ENCODE assay signal across 8 cellular contexts in the genomic region with DNA sequence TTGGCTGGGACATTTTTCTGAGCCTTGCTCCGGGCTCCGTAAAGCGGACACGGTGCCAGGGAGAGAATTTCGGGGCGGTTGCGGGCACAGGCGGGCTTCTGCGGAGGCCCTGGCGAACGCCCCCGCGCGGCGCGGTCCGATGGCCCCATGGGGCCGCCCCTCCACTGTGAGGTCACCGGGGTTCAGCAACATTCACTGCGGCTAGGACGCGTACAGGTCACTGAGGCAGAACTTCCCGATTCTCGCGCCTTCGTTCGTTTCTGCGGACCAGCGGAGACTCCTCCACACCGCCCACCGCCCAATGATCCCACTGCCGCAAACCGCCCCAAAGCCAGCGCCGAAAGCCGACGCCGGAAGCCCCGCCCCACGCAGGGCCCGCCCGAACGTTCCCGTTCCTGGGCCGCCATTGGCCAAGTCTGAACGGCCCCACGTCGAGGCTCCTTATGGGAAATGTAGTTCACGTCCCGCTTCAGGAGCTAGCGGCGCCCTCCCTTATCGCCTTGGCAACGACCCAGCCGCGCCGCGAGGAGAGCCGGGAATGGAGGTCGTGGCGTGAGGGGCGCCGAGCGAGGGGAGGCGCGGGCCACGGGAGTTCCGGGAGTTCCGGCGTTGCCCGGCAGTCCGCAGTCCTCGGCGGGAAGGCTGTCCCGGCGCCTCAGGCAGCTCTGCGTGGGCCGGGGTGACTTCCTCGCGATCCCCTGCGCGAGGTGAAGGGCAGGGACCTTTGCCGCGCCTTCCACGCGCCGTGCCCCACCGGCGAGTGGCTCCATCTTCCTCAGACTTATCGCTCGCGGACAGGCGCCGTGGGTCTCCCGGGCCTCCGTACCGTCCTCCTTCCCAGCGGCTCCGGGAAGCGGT. TPM values are rescaled to one million over a fixed set of nuclear protein-coding genes. Genes with fewer than 3 reads are reported as not detected.
DNase-seq lines count a peak whose midpoint lies in the region; ATAC-seq and TF ChIP-seq lines count a peak whose summit lies in the region.

A gene (plus strand): TSS at position 498 of the 858 bp plus-strand sequence. CDS start 499 bp downstream, outside the sequence.

- DNase-seq in D341Med (ENCODE audit: low spot score) (peak; percentile 94), NT2/D1 (ENCODE audit: low read depth, low spot score) (peak; percentile 81), endodermal cell (peak; percentile 98), mesenteric fat pad (ENCODE audit: low spot score) (peak; percentile 98)
- peak; percentile 86 for DNase-seq in activated CD8-positive, alpha-beta memory T cell treated with anti-CD3 and anti-CD28 coated beads, Interleukin-2, amount 50 U/mL, for 24 hours (ENCODE audit: extremely low read depth)
- peak; percentile 82 for DNase-seq in stimulated activated CD8-positive, alpha-beta memory T cell treated with anti-CD3 and anti-CD28 coated beads, Interleukin-15, amount 100 ng/mL, for 1 hour (ENCODE audit: low read depth)

- peaks cover 7% of the 10 kb centered on the region for H3K9me3 Mint-ChIP-seq in endodermal cell

- peaks cover 12% of the 10 kb centered on the region for H3K36me3 Mint-ChIP-seq in endodermal cell (ENCODE audit: low read depth)

- ATAC-seq in GM21423 (IDR thresholded peaks at IDR 0.05; ENCODE audit: unreplicated experiment): peak; percentile 92

- H3K27me3 ChIP-seq in HUES48 (ENCODE audit: control insufficient read depth, insufficient read depth, low read length): peaks cover 7% of the 10 kb centered on the region; the same call in 1 of the 2 replicates
- H3K27me3 ChIP-seq in NT2/D1 (ENCODE audit: insufficient read depth, insufficient read length): no peaks in the 10 kb centered on the region
- H3K27me3 ChIP-seq in endodermal cell (ENCODE audit: control insufficient read depth, insufficient read depth, low read length, poor library complexity, severe bottlenecking): no peaks in the 10 kb centered on the region

- WGBS in endodermal cell (ENCODE audit: insufficient coverage in 1 of 2, insufficient read length in 1 of 2), 2 experiments: 0 to 2% methylated on average over 19 to 100 of the region's 100 CpGs

- H3K27ac Mint-ChIP-seq in endodermal cell: peak within 1 kb of the TSS; percentile 93

- no peaks in the 10 kb centered on the region for H3K4me1 ChIP-seq in HUES48 (ENCODE audit: control insufficient read depth, insufficient read depth, low read length)
- H3K4me1 ChIP-seq in NT2/D1 (ENCODE audit: insufficient read depth, insufficient read length): peaks cover 2% of the 10 kb centered on the region
- H3K4me1 ChIP-seq in endodermal cell (ENCODE audit: control insufficient read depth, insufficient read depth, low read length): no peaks in the 10 kb centered on the region

- H3K9me3 ChIP-seq in HUES48 (ENCODE audit: control insufficient read depth, insufficient read depth, low read length): no peaks in the 10 kb centered on the region
- no peaks in the 10 kb centered on the region for H3K9me3 ChIP-seq in NT2/D1 (ENCODE audit: insufficient read depth, low read length)
- no peaks in the 10 kb centered on the region for H3K9me3 ChIP-seq in endodermal cell (ENCODE audit: control insufficient read depth, low read length)

- peak within 1 kb of the TSS; percentile 93 for H3K4me3 ChIP-seq in HUES48 (ENCODE audit: low read depth, low read length)
- peak within 1 kb of the TSS; percentile 96 for H3K4me3 ChIP-seq in NT2/D1 (ENCODE audit: insufficient read length, low read depth)
- peak within 1 kb of the TSS; percentile 95 for H3K4me3 ChIP-seq in endodermal cell (ENCODE audit: low read length)

- TF ChIP-seq CTCF in endodermal cell (conservative IDR thresholded peaks at IDR 0.05): no peak

- peak within 1 kb of the TSS; percentile 81 for H3K9ac ChIP-seq in HUES48 (ENCODE audit: low read depth, low read length)
- H3K9ac ChIP-seq in NT2/D1 (ENCODE audit: insufficient read length, low read depth): peak within 1 kb of the TSS; percentile 92
- peak within 1 kb of the TSS; percentile 86 for H3K9ac ChIP-seq in endodermal cell (ENCODE audit: extremely low read depth, low read length, poor library complexity, severe bottlenecking)

- H3K36me3 ChIP-seq in HUES48 (ENCODE audit: control insufficient read depth, insufficient read depth, low read length) (no peaks in the 10 kb centered on the region), NT2/D1 (ENCODE audit: insufficient read depth, insufficient read length, low read length) (peaks cover 4% of the 10 kb centered on the region), endodermal cell (ENCODE audit: control insufficient read depth, insufficient read depth, low read length) (no peaks in the 10 kb centered on the region)

- H3K4me1 Mint-ChIP-seq in endodermal cell: peaks cover 17% of the 10 kb centered on the region

- peak within 1 kb of the TSS; percentile 77 for H3K4me3 Mint-ChIP-seq in endodermal cell

- peaks cover 8% of the 10 kb centered on the region for H3K27me3 Mint-ChIP-seq in endodermal cell (ENCODE audit: insufficient read depth)

- peak within 1 kb of the TSS; percentile 88 for H3K27ac ChIP-seq in HUES48 (ENCODE audit: low read depth, low read length)
- peak within 1 kb of the TSS; percentile 44 for H3K27ac ChIP-seq in endodermal cell (ENCODE audit: low read depth, low read length)

RNA-seq across cellular contexts. Expression of the gene that starts here (rescaled TPM):
- total RNA-seq in endodermal cell: 10 to 100 TPM; 10.3 to 14.8 TPM
- polyA plus RNA-seq in endodermal cell (2013, experiment 1 of 2): 9.5 TPM
- polyA plus RNA-seq in endodermal cell (2013, experiment 2 of 2): 10.8 TPM
- 15.4 TPM for total RNA-seq in mesenteric fat pad

Comparison
In these comparisons a context has a peak if more than half of its experiments do, and no peak if none do; other contexts are left out.
1. Peak in every context shown above with its lines: DNase-seq, ATAC-seq, H3K4me3 ChIP-seq and H3K27ac ChIP-seq.